In the genomic region with DNA sequence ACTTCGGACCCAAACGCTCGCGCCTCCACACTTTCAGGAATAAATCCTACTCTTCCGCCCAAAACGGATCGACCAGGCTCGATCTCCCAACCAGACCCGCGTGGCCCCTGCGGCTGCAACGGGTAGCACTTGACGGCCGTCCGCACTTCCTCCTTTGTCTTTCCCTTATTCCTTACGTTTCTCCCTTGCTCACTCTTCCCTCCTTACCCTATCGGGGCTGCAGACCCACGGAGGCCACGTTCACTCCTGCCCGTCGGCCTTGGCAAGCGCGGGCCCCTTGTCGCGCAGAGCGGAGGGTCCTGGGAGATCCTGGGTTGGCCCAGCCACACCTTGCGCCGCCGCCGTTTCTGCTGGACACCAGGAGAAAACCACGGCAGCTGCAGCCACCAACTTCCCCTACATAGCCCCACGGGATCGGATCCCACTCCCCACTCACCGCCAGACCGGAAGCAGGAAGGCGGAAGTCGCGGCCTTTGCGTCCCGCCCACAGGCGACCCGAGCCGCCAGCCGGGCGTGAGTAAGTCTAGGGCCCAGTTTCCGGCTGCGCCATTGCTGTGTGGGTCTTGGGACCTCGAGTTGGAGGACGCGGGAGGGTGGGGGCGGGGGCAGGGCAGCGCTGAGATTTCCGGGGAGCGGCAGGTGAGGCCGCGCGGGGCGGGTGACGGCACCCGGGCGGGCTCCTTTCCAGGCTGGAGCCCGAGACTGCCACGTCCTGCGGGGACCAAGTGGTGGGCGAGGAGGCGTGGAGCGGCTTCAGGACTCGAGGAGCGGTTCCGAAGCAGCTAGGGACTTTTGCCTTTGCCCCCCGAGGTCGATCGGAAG, we compare ENCODE assay signal across 2 cellular contexts.
A peak's percentile ranks its signal among the peaks of the same experiment; 100 is the strongest.
TF ChIP-seq lines count a peak whose summit lies in the region.

A gene with protein sequence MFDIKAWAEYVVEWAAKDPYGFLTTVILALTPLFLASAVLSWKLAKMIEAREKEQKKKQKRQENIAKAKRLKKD (minus strand): TSS at position 459 of the 822 bp plus-strand sequence. CDS start 2,297 bp downstream, outside the sequence.

TF ChIP-seq in HEK293, 187 proteins besides CTCF, POLR2A, EP300 and RAD21 (continued from another document and continues in another):
- TF ChIP-seq ZNF629 (tag by site-specific recombination; IDR thresholded peaks at IDR 0.05), result peak; percentile 70
- TF ChIP-seq ZNF670 (tag by site-specific recombination; IDR thresholded peaks at IDR 0.05; ENCODE audit: low read depth), result no peak
- TF ChIP-seq ZNF292 (tag by site-specific recombination; IDR thresholded peaks at IDR 0.05; ENCODE audit: borderline replicate concordance, low read depth), result no peak
- no peak for TF ChIP-seq ZNF211 (tag by site-specific recombination; IDR thresholded peaks at IDR 0.05; ENCODE audit: low read depth)
- no peak; the same call in 1 of the 2 replicates for TF ChIP-seq ZNF10 (tag by site-specific recombination; IDR thresholded peaks at IDR 0.05)
- TF ChIP-seq GLI2 (tag by site-specific recombination; IDR thresholded peaks at IDR 0.05; ENCODE audit: borderline replicate concordance, low read depth), result no peak
- 0 out of 2 replicates have a peak, but pooled peaks have one; percentile 42 for TF ChIP-seq AEBP2 (tag by site-specific recombination; IDR thresholded peaks at IDR 0.05; ENCODE audit: borderline replicate concordance)
- TF ChIP-seq ZNF560 (tag by site-specific recombination; IDR thresholded peaks at IDR 0.05; ENCODE audit: borderline replicate concordance), result no peak
- peak; percentile 92 for TF ChIP-seq ZNF2 (tag by site-specific recombination; IDR thresholded peaks at IDR 0.05)
- TF ChIP-seq ZNF777 (tag by site-specific recombination; IDR thresholded peaks at IDR 0.05; ENCODE audit: borderline replicate concordance), result no peak
- peak; percentile 91; the same call in 1 of the 2 replicates for TF ChIP-seq ZNF501 (tag by site-specific recombination; IDR thresholded peaks at IDR 0.05)
- peak; percentile 70 for TF ChIP-seq ZNF366 (tag by site-specific recombination; conservative IDR thresholded peaks at IDR 0.05)
- peak; percentile 90 for TF ChIP-seq ZNF76 (tag by site-specific recombination; IDR thresholded peaks at IDR 0.05; ENCODE audit: borderline replicate concordance, low read depth)
- TF ChIP-seq, protein P1, sequence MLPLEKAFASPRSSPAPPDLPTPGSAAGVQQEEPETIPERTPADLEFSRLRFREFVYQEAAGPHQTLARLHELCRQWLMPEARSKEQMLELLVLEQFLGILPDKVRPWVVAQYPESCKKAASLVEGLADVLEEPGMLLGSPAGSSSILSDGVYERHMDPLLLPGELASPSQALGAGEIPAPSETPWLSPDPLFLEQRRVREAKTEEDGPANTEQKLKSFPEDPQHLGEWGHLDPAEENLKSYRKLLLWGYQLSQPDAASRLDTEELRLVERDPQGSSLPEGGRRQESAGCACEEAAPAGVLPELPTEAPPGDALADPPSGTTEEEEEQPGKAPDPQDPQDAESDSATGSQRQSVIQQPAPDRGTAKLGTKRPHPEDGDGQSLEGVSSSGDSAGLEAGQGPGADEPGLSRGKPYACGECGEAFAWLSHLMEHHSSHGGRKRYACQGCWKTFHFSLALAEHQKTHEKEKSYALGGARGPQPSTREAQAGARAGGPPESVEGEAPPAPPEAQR (tag by site-specific recombination; IDR thresholded peaks at IDR 0.05), result no peak
- no peak for TF ChIP-seq ZNF398 (tag by site-specific recombination; IDR thresholded peaks at IDR 0.05)
- TF ChIP-seq ZNF510 (tag by site-specific recombination; IDR thresholded peaks at IDR 0.05; ENCODE audit: insufficient replicate concordance), result no peak
- TF ChIP-seq SP2 (tag by site-specific recombination; IDR thresholded peaks at IDR 0.05), result peak; percentile 95
- TF ChIP-seq ZNF223 (tag by site-specific recombination; IDR thresholded peaks at IDR 0.05), result no peak
- TF ChIP-seq ZFP3 (tag by site-specific recombination; IDR thresholded peaks at IDR 0.05; ENCODE audit: low read depth), result no peak
- TF ChIP-seq BCL6B (tag by site-specific recombination; IDR thresholded peaks at IDR 0.05), result no peak
- 0 out of 2 replicates have a peak, but pooled peaks have one; percentile 36 for TF ChIP-seq ZEB2 (tag by site-specific recombination; IDR thresholded peaks at IDR 0.05)

TF ChIP-seq in SK-N-SH, 30 proteins besides CTCF, POLR2A, EP300 and RAD21 (continued from another document):
- TF ChIP-seq ELF1 (IDR thresholded peaks at IDR 0.05) (peak; percentile 93), SMC3 (IDR thresholded peaks at IDR 0.05; ENCODE audit: low read depth, low read length) (peak; percentile 1; the same call in 1 of the 2 replicates), RFX5 (IDR thresholded peaks at IDR 0.05; ENCODE audit: low read length) (0 out of 2 replicates have a peak, but pooled peaks have one; percentile 17), TAF1 (IDR thresholded peaks at IDR 0.05; ENCODE audit: borderline replicate concordance, low read depth, low read length) (peak; percentile 81; the same call in 1 of the 2 replicates), RXRA (IDR thresholded peaks at IDR 0.05; ENCODE audit: borderline replicate concordance, low read depth) (no peak), MXI1 (IDR thresholded peaks at IDR 0.05; ENCODE audit: low read depth, low read length) (peak; percentile 62; the same call in 1 of the 2 replicates), POLR2AphosphoS5 (IDR thresholded peaks at IDR 0.05; ENCODE audit: low read depth, low read length) (peak; percentile 92), NFIC (IDR thresholded peaks at IDR 0.05; ENCODE audit: borderline replicate concordance) (peak; percentile 28; the same call in 1 of the 2 replicates), TEAD4 (IDR thresholded peaks at IDR 0.05; ENCODE audit: borderline replicate concordance, insufficient read depth) (no peak), FOXM1 (IDR thresholded peaks at IDR 0.05; ENCODE audit: low read depth) (peak; percentile 13; the same call in 1 of the 2 replicates), GABPA (IDR thresholded peaks at IDR 0.05; ENCODE audit: low read depth) (peak; percentile 93), FOXJ3 (CRISPR knock-in tag; IDR thresholded peaks at IDR 0.05) (0 out of 2 replicates have a peak, but pooled peaks have one; percentile 58), IRF3 (IDR thresholded peaks at IDR 0.05; ENCODE audit: low read depth, low read length) (no peak), FOSL2 (IDR thresholded peaks at IDR 0.05; ENCODE audit: borderline replicate concordance, low read depth) (no peak), YY1 (IDR thresholded peaks at IDR 0.05; ENCODE audit: low read depth) (peak; percentile 88), GATA2 (CRISPR knock-in tag; IDR thresholded peaks at IDR 0.05) (no peak)
- TF ChIP-seq, protein P2, sequence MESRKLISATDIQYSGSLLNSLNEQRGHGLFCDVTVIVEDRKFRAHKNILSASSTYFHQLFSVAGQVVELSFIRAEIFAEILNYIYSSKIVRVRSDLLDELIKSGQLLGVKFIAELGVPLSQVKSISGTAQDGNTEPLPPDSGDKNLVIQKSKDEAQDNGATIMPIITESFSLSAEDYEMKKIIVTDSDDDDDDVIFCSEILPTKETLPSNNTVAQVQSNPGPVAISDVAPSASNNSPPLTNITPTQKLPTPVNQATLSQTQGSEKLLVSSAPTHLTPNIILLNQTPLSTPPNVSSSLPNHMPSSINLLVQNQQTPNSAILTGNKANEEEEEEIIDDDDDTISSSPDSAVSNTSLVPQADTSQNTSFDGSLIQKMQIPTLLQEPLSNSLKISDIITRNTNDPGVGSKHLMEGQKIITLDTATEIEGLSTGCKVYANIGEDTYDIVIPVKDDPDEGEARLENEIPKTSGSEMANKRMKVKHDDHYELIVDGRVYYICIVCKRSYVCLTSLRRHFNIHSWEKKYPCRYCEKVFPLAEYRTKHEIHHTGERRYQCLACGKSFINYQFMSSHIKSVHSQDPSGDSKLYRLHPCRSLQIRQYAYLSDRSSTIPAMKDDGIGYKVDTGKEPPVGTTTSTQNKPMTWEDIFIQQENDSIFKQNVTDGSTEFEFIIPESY (IDR thresholded peaks at IDR 0.05; ENCODE audit: borderline replicate concordance, low read depth), result peak; percentile 46; the same call in 1 of the 2 replicates
TF ChIP-seq in SK-N-SH: peak in this region for 17.
